ENCODE assay signal across 12 cellular contexts in the genomic region with DNA sequence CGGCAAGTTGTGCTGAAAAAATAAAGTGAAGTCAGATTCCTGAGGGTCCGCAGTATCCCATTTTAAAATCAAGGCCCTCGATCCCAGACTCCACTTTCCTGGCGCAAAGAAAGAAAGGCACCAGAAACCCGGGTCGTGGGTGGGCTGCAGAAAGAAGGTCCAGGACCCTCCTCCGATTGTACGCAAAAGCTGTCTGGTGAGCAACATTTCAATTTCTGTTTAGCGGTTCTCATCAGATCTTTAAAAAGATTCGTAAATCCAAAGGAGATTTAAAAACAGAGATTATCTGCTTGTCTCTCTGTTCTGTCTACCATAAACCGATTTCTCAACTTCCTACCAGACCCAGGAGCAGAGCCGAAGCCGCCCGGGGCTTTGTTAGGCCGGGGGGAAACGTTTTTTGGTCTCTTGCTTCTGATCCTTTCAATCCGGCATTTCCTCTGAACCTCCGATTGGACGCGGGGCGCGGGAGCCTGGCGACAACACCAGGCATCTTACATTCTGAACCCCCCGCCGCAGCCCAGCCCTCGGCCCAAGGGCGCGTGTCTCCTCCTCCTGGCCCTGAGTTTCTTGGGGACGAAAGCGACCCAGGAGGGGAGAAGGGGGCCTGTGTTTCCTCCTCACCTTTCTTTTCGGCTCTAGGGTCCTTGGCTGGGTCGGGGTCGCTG. TPM values are rescaled to one million over a fixed set of nuclear protein-coding genes. Genes with fewer than 3 reads are reported as not detected.
DNase-seq lines count a peak whose midpoint lies in the region; ATAC-seq and TF ChIP-seq lines count a peak whose summit lies in the region.
"Had no signal": no experiment of that assay in that cellular context is flagged by ENCODE, and none has a peak within 500 bp of the region (broad histone marks: within the 10 kb centered on the region; RNA-seq: fewer than 3 reads in every experiment).

No MANE protein-coding gene starts in this region.

- CTCF ChIA-PET in CD4-positive, alpha-beta memory T cell (lab: Charles Lee; ENCODE audit: partially characterized antibody): no interaction called here
- CTCF ChIA-PET in activated CD4-positive, alpha-beta memory T cell treated with anti-CD3 and anti-CD28 coated beads, Interleukin-2, amount 10 ng/mL, durations not matched to agents 7 days and 5 days (lab: Charles Lee): no interaction called here

- POLR2A ChIA-PET in CD4-positive, alpha-beta memory T cell (lab: Charles Lee; ENCODE audit: partially characterized antibody): no interaction called here
- POLR2A ChIA-PET in activated CD4-positive, alpha-beta memory T cell treated with anti-CD3 and anti-CD28 coated beads, Interleukin-2, amount 10 ng/mL, durations not matched to agents 7 days and 5 days (lab: Charles Lee): no interaction called here

- intact Hi-C loops in CD4-positive, alpha-beta memory T cell (cut with micrococcal nuclease): no loop called here

- H3K4me3 ChIP-seq in CD4-positive, alpha-beta memory T cell (ENCODE audit: low read length in 2 of 2): no peak overlapping the region
- H3K4me3 ChIP-seq in iPS-18c (ENCODE audit: insufficient read depth, low read depth, low read length): peak overlapping the region; percentile 36
- H3K4me3 ChIP-seq: body of pancreas, lower lobe of right lung had no signal

- no peaks in the 10 kb centered on the region for H3K36me3 Mint-ChIP-seq in CD4-positive, alpha-beta memory T cell
- H3K36me3 Mint-ChIP-seq in activated CD4-positive, alpha-beta memory T cell treated with anti-CD3 and anti-CD28 coated beads, Interleukin-2, amount 10 ng/mL, durations not matched to agents 7 days and 5 days (ENCODE audit: low read depth): peaks cover 6% of the 10 kb centered on the region

- H3K4me1 Mint-ChIP-seq in CD4-positive, alpha-beta memory T cell: peaks cover 12 to 70% (median 48%) of the 10 kb centered on the region in 4 donors
- H3K4me1 Mint-ChIP-seq in activated CD4-positive, alpha-beta memory T cell treated with anti-CD3 and anti-CD28 coated beads, Interleukin-2, amount 10 ng/mL, durations not matched to agents 7 days and 5 days: peaks cover 32% of the 10 kb centered on the region

- H3K27ac ChIP-seq in 22Rv1: peak overlapping the region; percentile 51
- H3K27ac ChIP-seq in CD4-positive, alpha-beta memory T cell (ENCODE audit: low read depth, low read length): no peak overlapping the region
- H3K27ac ChIP-seq: body of pancreas, lower lobe of right lung had no signal

- peak overlapping the region in 2 of 7 donors; percentile 55 to 57 for H3K27ac Mint-ChIP-seq in CD4-positive, alpha-beta memory T cell
- peak overlapping the region; percentile 40 for H3K27ac Mint-ChIP-seq in activated CD4-positive, alpha-beta memory T cell treated with anti-CD3 and anti-CD28 coated beads, Interleukin-2, amount 10 ng/mL, durations not matched to agents 7 days and 5 days

- ATAC-seq in GM21526 (IDR thresholded peaks at IDR 0.05; ENCODE audit: low FRiP score, unreplicated experiment): no peak
- ATAC-seq in HG03439 (IDR thresholded peaks at IDR 0.05; ENCODE audit: unreplicated experiment): no peak
- no peak for ATAC-seq in omental fat pad (ENCODE audit: low FRiP score)
- no peak for ATAC-seq in esophagus mucosa
- ATAC-seq: body of pancreas had no signal

- H3K27me3 Mint-ChIP-seq in CD4-positive, alpha-beta memory T cell: peaks cover 64 to 69% of the 10 kb centered on the region in 2 donors
- peaks cover 92% of the 10 kb centered on the region for H3K27me3 Mint-ChIP-seq in activated CD4-positive, alpha-beta memory T cell treated with anti-CD3 and anti-CD28 coated beads, Interleukin-2, amount 10 ng/mL, durations not matched to agents 7 days and 5 days

- H3K36me3 ChIP-seq in CD4-positive, alpha-beta memory T cell (ENCODE audit: insufficient read depth, low read length): no peaks in the 10 kb centered on the region
- H3K36me3 ChIP-seq: lower lobe of right lung had no signal

- TF ChIP-seq CTCF in 22Rv1 (IDR thresholded peaks at IDR 0.05) (no peak), omental fat pad (IDR thresholded peaks at IDR 0.05) (no peak)

- H3K27me3 ChIP-seq in CD4-positive, alpha-beta memory T cell (ENCODE audit: insufficient read depth, low read length): peaks cover 75% of the 10 kb centered on the region

- H3K9me3 Mint-ChIP-seq in CD4-positive, alpha-beta memory T cell: peaks cover 0 to 8% (median 0%) of the 10 kb centered on the region in 8 donors
- H3K9me3 Mint-ChIP-seq in activated CD4-positive, alpha-beta memory T cell treated with anti-CD3 and anti-CD28 coated beads, Interleukin-2, amount 10 ng/mL, durations not matched to agents 7 days and 5 days: no peaks in the 10 kb centered on the region

- H3K9me3 ChIP-seq in CD4-positive, alpha-beta memory T cell (ENCODE audit: control insufficient read depth in 1 of 2, low read length in 2 of 2): no peaks in the 10 kb centered on the region
- H3K9me3 ChIP-seq in iPS-18c (ENCODE audit: control insufficient read depth, insufficient read depth, low read length): peaks cover 3% of the 10 kb centered on the region
- H3K9me3 ChIP-seq: body of pancreas, lower lobe of right lung had no signal

- peak overlapping the region in 6 of 8 donors; percentile 25 to 50 (median 41) for H3K4me3 Mint-ChIP-seq in CD4-positive, alpha-beta memory T cell
- H3K4me3 Mint-ChIP-seq in activated CD4-positive, alpha-beta memory T cell treated with anti-CD3 and anti-CD28 coated beads, Interleukin-2, amount 10 ng/mL, durations not matched to agents 7 days and 5 days: peak overlapping the region; percentile 4

- H3K4me1 ChIP-seq in CD4-positive, alpha-beta memory T cell (ENCODE audit: insufficient read depth, low read length): peaks cover 29% of the 10 kb centered on the region

- no peak for DNase-seq in CD4-positive, alpha-beta memory T cell
- DNase-seq in activated CD4-positive, alpha-beta memory T cell treated with anti-CD3 and anti-CD28 coated beads, Interleukin-2, amount 10 ng/mL, durations not matched to agents 7 days and 5 days: no peak
- DNase-seq in omental fat pad (ENCODE audit: low spot score): no peak
- DNase-seq: activated CD4-positive, alpha-beta T cell treated with anti-CD3 and anti-CD28 coated beads for 1 hour; body of pancreas; lower lobe of right lung; stimulated activated naive CD4-positive, alpha-beta T cell had no signal

RNA-seq across cellular contexts. Expression of gene NKX2-5, which starts 0.7 kb away (rescaled TPM):
- not detected for total RNA-seq in CD4-positive, alpha-beta memory T cell
- not detected for polyA plus RNA-seq in CD4-positive, alpha-beta memory T cell
- not detected for total RNA-seq in activated CD4-positive, alpha-beta memory T cell treated with anti-CD3 and anti-CD28 coated beads, Interleukin-2, amount 10 ng/mL, durations not matched to agents 7 days and 5 days
- total RNA-seq in omental fat pad: 1 to 10 TPM in 1 of 4 donors, under 1 TPM in 1, not detected in 2; 0.56 to 1.1 TPM
- total RNA-seq in esophagus mucosa: not detected
- total RNA-seq: body of pancreas, lower lobe of right lung had no signal
